In the genomic region with DNA sequence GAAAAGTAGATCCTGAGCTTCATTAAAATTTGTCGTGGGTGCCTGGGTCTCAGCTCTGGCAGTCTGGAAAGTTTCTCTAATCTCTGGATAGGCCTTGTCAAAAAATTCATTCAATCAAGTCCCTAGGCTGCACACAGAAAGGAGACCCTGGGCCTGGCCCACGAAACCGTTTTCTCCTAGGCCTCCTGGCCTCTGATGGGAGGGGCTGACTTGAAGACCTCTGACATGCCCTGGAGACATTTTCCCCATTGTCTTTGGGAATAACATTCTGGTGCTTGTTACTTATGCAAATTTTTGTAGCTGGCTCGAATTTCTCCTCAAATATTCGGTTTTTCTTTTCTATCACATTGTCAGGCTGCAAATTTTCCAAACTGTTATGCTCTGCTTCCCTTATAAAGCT, we compare ENCODE assay signal across 27 cellular contexts.
"Had no signal": no experiment of that assay in that cellular context is flagged by ENCODE, and none has a peak within 500 bp of the region (broad histone marks: within the 10 kb centered on the region; RNA-seq: fewer than 3 reads in every experiment).

No MANE protein-coding gene starts in this region.

- H2AFZ ChIP-seq: PC-9 had no signal

- H3K27ac ChIP-seq: HL-60, KMS-11, PC-9, Peyer's patch, SJSA1, SK-N-MC had no signal

- H3K9me3 ChIP-seq: Peyer's patch, SJSA1 had no signal

- FAIRE-seq: HTR-8/SVneo, K562 had no signal

- H3K9ac ChIP-seq: KMS-11 had no signal

- H3K4me2 ChIP-seq: KMS-11, PC-9 had no signal

- H3K4me3 ChIP-seq: K562, PC-9, Peyer's patch, SJSA1, SK-N-MC had no signal

- H3K36me3 ChIP-seq: Peyer's patch, SJSA1 had no signal

- H3K4me1 ChIP-seq: Peyer's patch, SJSA1 had no signal

- H3K27me3 ChIP-seq: Peyer's patch had no signal

- DNase-seq: Kasumi-1; MM.1S; NCI-H1092 treated with DMSO at 0.1 percent for 48 hours; NCI-H1436; NCI-H187; NCI-H2029; NCI-H2081 treated with DMSO at 0.1 percent for 48 hours; NCI-H2171; NCI-H226; NCI-H446; NCI-H510A; NCI-H524 treated with DMSO at 0.1 percent for 48 hours; NCI-H69; NCI-H774; NK-92 treated with Interleukin-12 subunit alpha and Interleukin-12 subunit beta, amount 100 ng/mL, for 24 hours; OCI-M1; PC-9; Peyer's patch; Right ventricle myocardium superior; RPMI8226; SIG-M5 had no signal
